In the genomic region with DNA sequence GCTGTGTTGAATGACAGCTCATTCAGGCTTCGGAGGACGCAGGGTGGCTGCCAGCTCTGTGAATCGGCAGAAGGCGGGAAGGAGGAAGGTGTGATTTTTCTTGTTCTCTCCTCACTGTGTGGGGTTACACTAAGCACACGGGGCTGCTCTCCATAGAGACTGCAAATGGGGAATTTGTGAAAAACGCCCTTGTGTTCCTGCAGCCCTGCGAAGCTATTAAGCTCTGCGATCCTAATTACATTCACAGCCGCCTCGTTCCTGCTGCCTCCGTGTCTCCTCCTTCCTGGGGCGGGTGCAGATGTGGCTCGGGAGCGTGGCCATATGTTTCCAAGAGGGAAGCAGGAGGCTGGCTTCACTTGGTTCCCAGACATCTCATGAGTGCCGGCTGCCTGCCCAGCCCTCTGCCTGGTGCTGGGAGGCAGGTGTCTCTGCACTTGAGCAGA, we compare ENCODE assay signal across 14 cellular contexts.
DNase-seq lines count a peak whose midpoint lies in the region; ATAC-seq and TF ChIP-seq lines count a peak whose summit lies in the region.
"Had no signal": no experiment of that assay in that cellular context is flagged by ENCODE, and none has a peak within 500 bp of the region (broad histone marks: within the 10 kb centered on the region; RNA-seq: fewer than 3 reads in every experiment).

No MANE protein-coding gene starts in this region.

- H3K4me3 Mint-ChIP-seq in activated CD4-positive, alpha-beta T cell treated with anti-CD3 and anti-CD28 coated beads for 36 hours, result no peak overlapping the region
- H3K4me3 Mint-ChIP-seq: B cell had no signal

- no peak overlapping the region for H3K27ac Mint-ChIP-seq in activated CD4-positive, alpha-beta T cell treated with anti-CD3 and anti-CD28 coated beads for 36 hours
- H3K27ac Mint-ChIP-seq: B cell had no signal

- no peaks in the 10 kb centered on the region for H3K36me3 ChIP-seq in WERI-Rb-1
- H3K36me3 ChIP-seq: breast epithelium had no signal

- POLR2A ChIA-PET in activated CD4-positive, alpha-beta T cell treated with anti-CD3 and anti-CD28 coated beads for 36 hours (lab: Charles Lee), result no interaction called here

- H3K36me3 Mint-ChIP-seq in activated CD4-positive, alpha-beta T cell treated with anti-CD3 and anti-CD28 coated beads for 36 hours (ENCODE audit: low read depth), result no peaks in the 10 kb centered on the region

- intact Hi-C loops in activated CD4-positive, alpha-beta T cell treated with anti-CD3 and anti-CD28 coated beads for 36 hours (cut with DNase I, micrococcal nuclease), result no loop called here

- CTCF ChIA-PET in activated CD4-positive, alpha-beta T cell treated with anti-CD3 and anti-CD28 coated beads for 36 hours (lab: Charles Lee), result interaction anchor here (0.5 kb wide), 1 partner anchor 17 kb away, joined by 4 read pairs; no protein-coding TSS in a partner anchor

- TF ChIP-seq CTCF in WERI-Rb-1 (IDR thresholded peaks at IDR 0.05; ENCODE audit: low read depth, low read length), result no peak

- H3K9me3 Mint-ChIP-seq in activated CD4-positive, alpha-beta T cell treated with anti-CD3 and anti-CD28 coated beads for 36 hours (ENCODE audit: low read depth), result no peaks in the 10 kb centered on the region

- no peak overlapping the region for H3K4me3 ChIP-seq in WERI-Rb-1 (ENCODE audit: low read depth, low read length)
- H3K4me3 ChIP-seq: breast epithelium had no signal

- ATAC-seq in activated CD4-positive, alpha-beta T cell treated with anti-CD3 and anti-CD28 coated beads for 36 hours, result no peak
- ATAC-seq in GM19328 (IDR thresholded peaks at IDR 0.05; ENCODE audit: unreplicated experiment), result no peak

- no peak overlapping the region for H3K27ac ChIP-seq in WERI-Rb-1
- H3K27ac ChIP-seq: breast epithelium had no signal

- DNase-seq in AG20443 (ENCODE audit: low spot score), result peak; percentile 52
- peak; percentile 10 for DNase-seq in LHCN-M2 (ENCODE audit: low read depth)
- DNase-seq in WERI-Rb-1, result peak; percentile 25
- peak; percentile 62 for DNase-seq in middle frontal gyrus (ENCODE audit: extremely low spot score, low spot score)
- no peak for DNase-seq in cortex of kidney (lab: John Stamatoyannopoulos, UW)
- DNase-seq in activated CD4-positive, alpha-beta T cell treated with anti-CD3 and anti-CD28 coated beads for 36 hours, result no peak
- no peak for DNase-seq in stimulated activated CD4-positive, alpha-beta T cell treated with anti-CD3 and anti-CD28 coated beads, Interleukin-1b, Interleukin-23, amount 100 ng/mL, for 48 hours
- DNase-seq: activated T-cell treated with anti-CD3 and anti-CD28 coated beads, Interleukin-2, amount 50 U/mL, for 1 hour; kidney; stimulated activated CD4-positive, alpha-beta T cell treated with anti-CD3 and anti-CD28 coated beads, Interleukin-2, amount 100 ng/mL, for 48 hours; T-helper 9 cell had no signal

- H3K27me3 Mint-ChIP-seq in activated CD4-positive, alpha-beta T cell treated with anti-CD3 and anti-CD28 coated beads for 36 hours, result no peaks in the 10 kb centered on the region

- peaks cover 94% of the 10 kb centered on the region for H3K27me3 ChIP-seq in WERI-Rb-1 (ENCODE audit: insufficient read depth, low read depth, severe bottlenecking)

- no peaks in the 10 kb centered on the region for H3K9me3 ChIP-seq in WERI-Rb-1 (ENCODE audit: severe bottlenecking)
- H3K9me3 ChIP-seq: breast epithelium had no signal

- peaks cover 11% of the 10 kb centered on the region for H3K4me1 Mint-ChIP-seq in activated CD4-positive, alpha-beta T cell treated with anti-CD3 and anti-CD28 coated beads for 36 hours
- H3K4me1 Mint-ChIP-seq: B cell had no signal

Comparison
In these comparisons a context has a peak if more than half of its experiments do, and no peak if none do; other contexts are left out.
1. DNase-seq: peak in AG20443 (single experiment), LHCN-M2 (single experiment), WERI-Rb-1 (single experiment) and middle frontal gyrus (single experiment); none in cortex of kidney (single experiment), activated CD4-positive, alpha-beta T cell treated with anti-CD3 and anti-CD28 coated beads for 36 hours (single experiment) and stimulated activated CD4-positive, alpha-beta T cell treated with anti-CD3 and anti-CD28 coated beads, Interleukin-1b, Interleukin-23, amount 100 ng/mL, for 48 hours (single experiment).